1 cellular context compared by ENCODE assay signal in the genomic region with DNA sequence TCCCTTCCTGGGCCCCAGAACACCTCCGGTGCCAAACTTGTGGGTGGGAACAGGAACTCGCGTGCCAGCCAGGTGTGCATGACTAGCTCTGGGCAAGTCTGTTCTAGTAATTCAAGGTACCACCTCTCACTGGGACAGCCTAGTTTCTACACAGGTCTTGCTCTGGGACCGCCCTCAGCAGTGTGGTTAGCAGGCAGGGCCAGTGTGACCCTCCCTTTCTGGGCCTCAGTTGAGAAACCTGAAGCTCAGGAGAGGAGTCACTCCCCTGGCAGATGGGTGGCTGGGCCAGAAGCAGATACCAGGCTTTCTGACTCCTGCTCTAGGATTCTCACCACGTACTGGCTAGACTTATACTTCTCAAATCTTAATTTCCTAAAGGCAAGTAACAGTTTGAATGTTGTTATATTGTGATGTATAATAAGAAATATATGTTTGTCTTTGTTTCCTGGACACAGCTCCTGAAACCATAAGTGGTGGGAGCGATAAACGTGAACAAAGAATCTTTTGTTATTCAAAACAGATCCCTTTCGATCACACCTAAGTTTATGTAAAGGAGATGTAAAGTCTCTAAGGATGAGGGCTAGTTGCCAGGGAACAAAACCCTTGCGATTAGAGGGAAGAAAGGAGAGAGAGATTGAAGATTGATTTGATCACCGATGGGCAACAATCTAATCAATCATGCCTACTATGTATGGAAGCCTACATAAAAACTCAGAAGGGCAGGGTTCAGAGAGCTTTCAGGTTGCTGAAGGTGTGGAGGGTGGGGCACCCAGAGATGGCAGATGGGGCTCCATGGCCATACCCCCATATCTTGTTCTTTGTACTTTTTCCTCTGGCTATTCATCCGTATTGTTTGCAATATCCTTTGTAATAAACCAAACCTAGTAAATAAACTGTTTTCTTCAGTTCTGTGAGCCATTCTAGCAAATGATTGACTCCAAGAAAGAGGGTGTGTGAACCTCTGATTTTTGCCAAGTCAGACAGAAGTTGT.
TF ChIP-seq lines count a peak whose summit lies in the region.

No MANE protein-coding gene starts in this region.

TF ChIP-seq in GM12891, 5 proteins besides CTCF, POLR2A, EP300 and RAD21:
- TF ChIP-seq PAX5 (IDR thresholded peaks at IDR 0.05; ENCODE audit: insufficient read depth, low read length, severe bottlenecking) = no peak
- TF ChIP-seq SPI1 (IDR thresholded peaks at IDR 0.05; ENCODE audit: low read depth, low read length) = no peak
- no peak for TF ChIP-seq POU2F2 (IDR thresholded peaks at IDR 0.05; ENCODE audit: low read depth, low read length)
- no peak for TF ChIP-seq TAF1 (IDR thresholded peaks at IDR 0.05; ENCODE audit: low read depth, low read length)
- TF ChIP-seq POLR2AphosphoS5 (IDR thresholded peaks at IDR 0.05; ENCODE audit: low read depth, low read length) = no peak
TF ChIP-seq in GM12891: peak in this region for 0.
